Comparison of ENCODE assay signal across 1 cellular context in genomic region chr15:66622677-66623076, GRCh38.
TF ChIP-seq lines count a peak whose summit lies in the region.

No MANE protein-coding gene starts in this region.

TF ChIP-seq in GM23338, 12 proteins besides CTCF, POLR2A, EP300 and RAD21 (continued from another document):
- TF ChIP-seq, protein P1, sequence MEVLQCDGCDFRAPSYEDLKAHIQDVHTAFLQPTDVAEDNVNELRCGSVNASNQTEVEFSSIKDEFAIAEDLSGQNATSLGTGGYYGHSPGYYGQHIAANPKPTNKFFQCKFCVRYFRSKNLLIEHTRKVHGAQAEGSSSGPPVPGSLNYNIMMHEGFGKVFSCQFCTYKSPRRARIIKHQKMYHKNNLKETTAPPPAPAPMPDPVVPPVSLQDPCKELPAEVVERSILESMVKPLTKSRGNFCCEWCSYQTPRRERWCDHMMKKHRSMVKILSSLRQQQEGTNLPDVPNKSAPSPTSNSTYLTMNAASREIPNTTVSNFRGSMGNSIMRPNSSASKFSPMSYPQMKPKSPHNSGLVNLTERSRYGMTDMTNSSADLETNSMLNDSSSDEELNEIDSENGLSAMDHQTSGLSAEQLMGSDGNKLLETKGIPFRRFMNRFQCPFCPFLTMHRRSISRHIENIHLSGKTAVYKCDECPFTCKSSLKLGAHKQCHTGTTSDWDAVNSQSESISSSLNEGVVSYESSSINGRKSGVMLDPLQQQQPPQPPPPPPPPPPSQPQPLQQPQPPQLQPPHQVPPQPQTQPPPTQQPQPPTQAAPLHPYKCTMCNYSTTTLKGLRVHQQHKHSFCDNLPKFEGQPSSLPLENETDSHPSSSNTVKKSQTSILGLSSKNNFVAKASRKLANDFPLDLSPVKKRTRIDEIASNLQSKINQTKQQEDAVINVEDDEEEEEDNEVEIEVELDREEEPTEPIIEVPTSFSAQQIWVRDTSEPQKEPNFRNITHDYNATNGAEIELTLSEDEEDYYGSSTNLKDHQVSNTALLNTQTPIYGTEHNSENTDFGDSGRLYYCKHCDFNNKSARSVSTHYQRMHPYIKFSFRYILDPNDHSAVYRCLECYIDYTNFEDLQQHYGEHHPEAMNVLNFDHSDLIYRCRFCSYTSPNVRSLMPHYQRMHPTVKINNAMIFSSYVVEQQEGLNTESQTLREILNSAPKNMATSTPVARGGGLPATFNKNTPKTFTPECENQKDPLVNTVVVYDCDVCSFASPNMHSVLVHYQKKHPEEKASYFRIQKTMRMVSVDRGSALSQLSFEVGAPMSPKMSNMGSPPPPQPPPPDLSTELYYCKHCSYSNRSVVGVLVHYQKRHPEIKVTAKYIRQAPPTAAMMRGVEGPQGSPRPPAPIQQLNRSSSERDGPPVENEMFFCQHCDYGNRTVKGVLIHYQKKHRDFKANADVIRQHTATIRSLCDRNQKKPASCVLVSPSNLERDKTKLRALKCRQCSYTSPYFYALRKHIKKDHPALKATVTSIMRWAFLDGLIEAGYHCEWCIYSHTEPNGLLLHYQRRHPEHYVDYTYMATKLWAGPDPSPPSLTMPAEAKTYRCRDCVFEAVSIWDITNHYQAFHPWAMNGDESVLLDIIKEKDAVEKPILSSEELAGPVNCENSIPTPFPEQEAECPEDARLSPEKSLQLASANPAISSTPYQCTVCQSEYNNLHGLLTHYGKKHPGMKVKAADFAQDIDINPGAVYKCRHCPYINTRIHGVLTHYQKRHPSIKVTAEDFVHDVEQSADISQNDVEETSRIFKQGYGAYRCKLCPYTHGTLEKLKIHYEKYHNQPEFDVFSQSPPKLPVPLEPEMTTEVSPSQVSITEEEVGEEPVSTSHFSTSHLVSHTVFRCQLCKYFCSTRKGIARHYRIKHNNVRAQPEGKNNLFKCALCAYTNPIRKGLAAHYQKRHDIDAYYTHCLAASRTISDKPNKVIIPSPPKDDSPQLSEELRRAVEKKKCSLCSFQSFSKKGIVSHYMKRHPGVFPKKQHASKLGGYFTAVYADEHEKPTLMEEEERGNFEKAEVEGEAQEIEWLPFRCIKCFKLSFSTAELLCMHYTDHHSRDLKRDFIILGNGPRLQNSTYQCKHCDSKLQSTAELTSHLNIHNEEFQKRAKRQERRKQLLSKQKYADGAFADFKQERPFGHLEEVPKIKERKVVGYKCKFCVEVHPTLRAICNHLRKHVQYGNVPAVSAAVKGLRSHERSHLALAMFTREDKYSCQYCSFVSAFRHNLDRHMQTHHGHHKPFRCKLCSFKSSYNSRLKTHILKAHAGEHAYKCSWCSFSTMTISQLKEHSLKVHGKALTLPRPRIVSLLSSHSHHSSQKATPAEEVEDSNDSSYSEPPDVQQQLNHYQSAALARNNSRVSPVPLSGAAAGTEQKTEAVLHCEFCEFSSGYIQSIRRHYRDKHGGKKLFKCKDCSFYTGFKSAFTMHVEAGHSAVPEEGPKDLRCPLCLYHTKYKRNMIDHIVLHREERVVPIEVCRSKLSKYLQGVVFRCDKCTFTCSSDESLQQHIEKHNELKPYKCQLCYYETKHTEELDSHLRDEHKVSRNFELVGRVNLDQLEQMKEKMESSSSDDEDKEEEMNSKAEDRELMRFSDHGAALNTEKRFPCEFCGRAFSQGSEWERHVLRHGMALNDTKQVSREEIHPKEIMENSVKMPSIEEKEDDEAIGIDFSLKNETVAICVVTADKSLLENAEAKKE (CRISPR knock-in tag; IDR thresholded peaks at IDR 0.05), result no peak
- TF ChIP-seq JUNB (IDR thresholded peaks at IDR 0.05; ENCODE audit: unreplicated experiment), result no peak
- no peak for TF ChIP-seq EZH2phosphoT487 (IDR thresholded peaks at IDR 0.05; ENCODE audit: unreplicated experiment)
- no peak for TF ChIP-seq ZNF331 (CRISPR knock-in tag; IDR thresholded peaks at IDR 0.05; ENCODE audit: low read depth)
- no peak for TF ChIP-seq NANOG (IDR thresholded peaks at IDR 0.05; ENCODE audit: borderline replicate concordance)
